ENCODE assay signal across 8 cellular contexts in the genomic region with DNA sequence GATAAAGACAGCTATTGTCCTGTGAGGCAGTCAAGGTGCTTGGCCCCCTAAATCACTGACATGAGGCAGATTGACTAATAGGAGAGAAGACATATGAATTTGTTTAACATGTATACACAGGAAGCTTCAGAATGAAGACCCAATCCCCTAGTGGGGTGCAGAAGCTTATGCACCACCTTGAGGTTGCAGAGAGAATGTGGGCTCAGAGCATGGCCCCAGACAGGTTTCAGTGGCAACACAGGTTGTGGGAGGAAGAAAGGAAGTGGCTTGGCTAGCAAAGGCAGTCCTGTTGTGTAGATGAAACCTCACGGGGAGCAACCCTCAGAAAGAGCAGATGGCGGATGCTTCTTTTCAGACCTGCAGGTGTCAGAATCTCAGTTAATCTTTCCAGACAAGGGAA. TPM values are rescaled to one million over a fixed set of nuclear protein-coding genes. Genes with fewer than 3 reads are reported as not detected.
A peak's percentile ranks its signal among the peaks of the same experiment; 100 is the strongest.
DNase-seq lines count a peak whose midpoint lies in the region; ATAC-seq, FAIRE-seq and TF ChIP-seq lines count a peak whose summit lies in the region.

No MANE protein-coding gene starts in this region.

- no peak overlapping the region for H3K4me3 ChIP-seq in Caco-2 (ENCODE audit: low read depth, low read length)

- no peak for TF ChIP-seq CTCF in Caco-2 (IDR thresholded peaks at IDR 0.05; ENCODE audit: insufficient read depth in 1 of 2, low read depth in 1 of 2, low read length in 1 of 2, severe bottlenecking in 1 of 2, unreplicated experiment in 1 of 2)

- H3K27me3 Mint-ChIP-seq in Caco-2 (ENCODE audit: insufficient read depth, unreplicated experiment), result peaks cover 8% of the 10 kb centered on the region

- DNase-seq in GM18507 (ENCODE audit: extremely low spot score, insufficient read length, low read depth) (peak; percentile 50), NCI-H82 treated with DMSO at 0.1 percent for 48 hours (lab: John Stamatoyannopoulos, UW; ENCODE audit: unreplicated experiment) (peak; percentile 28), posterior cingulate gyrus (no peak), Caco-2 (no peak), Right ventricle myocardium superior (no peak)
- peak; percentile 24 for DNase-seq in activated naive CD4-positive, alpha-beta T cell treated with anti-CD3 and anti-CD28 coated beads, Interleukin-2, amount 50 U/mL, for 16 hours
- DNase-seq in stimulated activated CD8-positive, alpha-beta memory T cell treated with anti-CD3 and anti-CD28 coated beads, Interleukin-4, amount 100 ng/mL, for 48 hours, result peak; percentile 69

- no peaks in the 10 kb centered on the region for H3K36me3 Mint-ChIP-seq in Caco-2 (ENCODE audit: insufficient read depth, unreplicated experiment)

- no peak overlapping the region for H3K4me3 Mint-ChIP-seq in Caco-2 (ENCODE audit: unreplicated experiment)

- H3K9me3 Mint-ChIP-seq in Caco-2 (ENCODE audit: unreplicated experiment), result no peaks in the 10 kb centered on the region

- POLR2A ChIA-PET in Caco-2 (lab: Charles Lee), result no interaction called here

- H3K27me3 ChIP-seq in Caco-2 (replicated peaks; ENCODE audit: control insufficient read depth, insufficient read depth, low read length), result no peaks in the 10 kb centered on the region

- FAIRE-seq in GM18507 (lab: Jason Lieb, UNC), result peak; percentile 94

- H3K4me1 Mint-ChIP-seq in Caco-2 (ENCODE audit: low read depth, unreplicated experiment), result no peaks in the 10 kb centered on the region

- H3K27ac Mint-ChIP-seq in Caco-2 (ENCODE audit: unreplicated experiment), result no peak overlapping the region

- H3K9me3 ChIP-seq in Caco-2, result no peaks in the 10 kb centered on the region

- ATAC-seq in HG02623 (IDR thresholded peaks at IDR 0.05; ENCODE audit: unreplicated experiment) (peak; percentile 99), Right ventricle myocardium superior (ENCODE audit: poor library complexity) (no peak)

- intact Hi-C loops in posterior cingulate gyrus (cut with DNase I) (no loop called here), Caco-2 (cut with micrococcal nuclease; ENCODE audit: unreplicated experiment) (no loop called here), Right ventricle myocardium superior (cut with DNase I) (no loop called here)

- BruUV-seq in Caco-2 (replicated peaks; lab: Mats Ljungman, UMichigan), result no TSS peak

- no peaks in the 10 kb centered on the region for H3K4me1 ChIP-seq in Caco-2

- no peaks in the 10 kb centered on the region for H3K36me3 ChIP-seq in Caco-2 (ENCODE audit: control insufficient read depth, insufficient read depth, low read length)

- CTCF ChIA-PET in Caco-2 (lab: Charles Lee), result interaction anchor here (1.0 to 1.1 kb wide), 2 partner anchors 20 to 37 kb away, joined by 3 read pairs; a partner anchor contains a TSS

RNA-seq across cellular contexts. Expression of a gene that starts 37.0 kb away (rescaled TPM):
- total RNA-seq in Caco-2 (2022) (127 and 136 TPM in 2 replicates), Right ventricle myocardium superior (149 TPM)

Comparison
In these comparisons a context has a peak if more than half of its experiments do, and no peak if none do; other contexts are left out.
1. DNase-seq: peak in GM18507 (single experiment), NCI-H82 treated with DMSO at 0.1 percent for 48 hours (single experiment), activated naive CD4-positive, alpha-beta T cell treated with anti-CD3 and anti-CD28 coated beads, Interleukin-2, amount 50 U/mL, for 16 hours (single experiment) and stimulated activated CD8-positive, alpha-beta memory T cell treated with anti-CD3 and anti-CD28 coated beads, Interleukin-4, amount 100 ng/mL, for 48 hours (single experiment); none in posterior cingulate gyrus (0 of 10), Caco-2 (0 of 2) and Right ventricle myocardium superior (single experiment).